Comparison of ENCODE assay signal across 20 cellular contexts in genomic region chr9:129850821-129851540, GRCh38. TPM values are rescaled to one million over a fixed set of nuclear protein-coding genes. Genes with fewer than 3 reads are reported as not detected.
DNase-seq lines count a peak whose midpoint lies in the region; ATAC-seq and TF ChIP-seq lines count a peak whose summit lies in the region.
"Had no signal": no experiment of that assay in that cellular context is flagged by ENCODE, and none has a peak within 500 bp of the region (broad histone marks: within the 10 kb centered on the region; RNA-seq: fewer than 3 reads in every experiment).

No MANE protein-coding gene starts in this region.

- peaks cover 0 to 40% of the 10 kb centered on the region in 2 donors for H3K36me3 ChIP-seq in adrenal gland (replicated peaks in 1 of 2)
- peaks cover 14% of the 10 kb centered on the region for H3K36me3 ChIP-seq in thoracic aorta
- H3K36me3 ChIP-seq: neural progenitor cell had no signal

- H3K27me3 Mint-ChIP-seq in glutamatergic neuron (ENCODE audit: unreplicated experiment), result peaks cover 8% of the 10 kb centered on the region

- TF ChIP-seq POLR2A in adrenal gland (IDR thresholded peaks at IDR 0.05), result no peak

- H3K9me3 ChIP-seq in adrenal gland (replicated peaks in 1 of 3) (no peaks in the 10 kb centered on the region), thoracic aorta (no peaks in the 10 kb centered on the region)
- H3K9me3 ChIP-seq: breast epithelium had no signal

- ATAC-seq in thoracic aorta (ENCODE audit: insufficient number of reproducible peaks, low FRiP score, low read depth) (peak; percentile 77), GM19395 (IDR thresholded peaks at IDR 0.05; ENCODE audit: unreplicated experiment) (no peak)
- ATAC-seq: GM23338, left ventricle myocardium superior had no signal

- TF ChIP-seq CTCF in adrenal gland (IDR thresholded peaks at IDR 0.05), result no peak
- TF ChIP-seq CTCF in glutamatergic neuron (IDR thresholded peaks at IDR 0.05; ENCODE audit: partially characterized antibody, unreplicated experiment), result no peak
- no peak for TF ChIP-seq CTCF in thoracic aorta (IDR thresholded peaks at IDR 0.05)

- peak overlapping the region; percentile 98 for H3K27ac Mint-ChIP-seq in glutamatergic neuron (ENCODE audit: unreplicated experiment)
- H3K27ac Mint-ChIP-seq: GM23338, neural progenitor cell had no signal

- H3K4me3 ChIP-seq in adrenal gland, result no peak overlapping the region
- H3K4me3 ChIP-seq in thoracic aorta, result no peak overlapping the region
- H3K4me3 ChIP-seq: breast epithelium, GM23338, neural progenitor cell had no signal

- H3K27ac ChIP-seq in adrenal gland (peak overlapping the region in 3 of 5 donors; percentile 28 to 70 (median 54)), thoracic aorta (peak overlapping the region; percentile 90 to 93)
- H3K27ac ChIP-seq: breast epithelium, epithelial cell of prostate, neural progenitor cell had no signal

- H3K4me1 Mint-ChIP-seq in glutamatergic neuron (ENCODE audit: low read depth, unreplicated experiment), result peaks cover 34% of the 10 kb centered on the region
- H3K4me1 Mint-ChIP-seq: GM23338, neural progenitor cell had no signal

- peak overlapping the region; percentile 79 for H3K4me3 Mint-ChIP-seq in glutamatergic neuron (ENCODE audit: unreplicated experiment)
- H3K4me3 Mint-ChIP-seq: GM23338, neural progenitor cell had no signal

- DNase-seq in DMS79 treated with DMSO at 0.1 percent for 48 hours (lab: John Stamatoyannopoulos, UW) (peak; percentile 43), adrenal gland (peak in 2 of 7 donors; percentile 46 to 50), glutamatergic neuron (no peak), thoracic aorta (ENCODE audit: low spot score) (no peak), NCI-H1694 (lab: John Stamatoyannopoulos, UW) (no peak), AG08396 (ENCODE audit: low spot score) (no peak)
- DNase-seq in stimulated activated CD8-positive, alpha-beta memory T cell treated with anti-CD3 and anti-CD28 coated beads, Interleukin-4, amount 100 ng/mL, for 48 hours, result no peak
- DNase-seq: activated naive CD4-positive, alpha-beta T cell treated with anti-CD3 and anti-CD28 coated beads, Interleukin-2, amount 50 U/mL, for 16 hours; COR-L47; EL; left ventricle myocardium superior; NCI-H1105; NCI-H510A treated with DMSO at 0.1 percent for 48 hours; SHP77 treated with DMSO at 0.1 percent for 48 hours; stimulated activated CD4-positive, alpha-beta T cell treated with anti-CD3 and anti-CD28 coated beads, Interleukin-12 subunit alpha, Interleukin-12 subunit beta, amount 100 ng/mL, for 4 hours had no signal

- intact Hi-C loops in adrenal gland (cut with DNase I), result no loop called here

- peaks cover 12 to 31% of the 10 kb centered on the region in 2 donors for H3K4me1 ChIP-seq in adrenal gland (replicated peaks in 1 of 2)
- peaks cover 32 to 62% of the 10 kb centered on the region in 2 donors for H3K4me1 ChIP-seq in thoracic aorta (ENCODE audit: control insufficient read depth in 1 of 2, low read depth in 2 of 2)
- H3K4me1 ChIP-seq: breast epithelium, neural progenitor cell had no signal

- H3K27me3 ChIP-seq in adrenal gland (no peaks in the 10 kb centered on the region), thoracic aorta (replicated peaks; ENCODE audit: insufficient read depth) (no peaks in the 10 kb centered on the region)
- H3K27me3 ChIP-seq: breast epithelium, neural progenitor cell had no signal

- peaks cover 16% of the 10 kb centered on the region for H3K9me3 Mint-ChIP-seq in glutamatergic neuron (ENCODE audit: unreplicated experiment)
- H3K9me3 Mint-ChIP-seq: GM23338, neural progenitor cell had no signal

- peaks cover 7% of the 10 kb centered on the region for H3K36me3 Mint-ChIP-seq in glutamatergic neuron (ENCODE audit: unreplicated experiment)

- 66 to 81% (median 78%) methylated on average over 6 of the region's 6 CpGs for WGBS in adrenal gland, 4 donors

RNA-seq across cellular contexts. Expression of gene USP20, which starts 15.7 kb away (rescaled TPM):
- total RNA-seq in adrenal gland, result 10 to 100 TPM; 17.7 to 50.1 (median 34.5) TPM
- 10 to 100 TPM; 14.0 to 73.4 (median 69.5) TPM for polyA plus RNA-seq in adrenal gland
- total RNA-seq in glutamatergic neuron (ENCODE audit: unreplicated experiment), result 93.5 TPM
- total RNA-seq in thoracic aorta, result 10 to 100 TPM; 47.8 to 51.2 TPM

RNA-seq across cellular contexts. Expression of gene C9orf78, which starts 15.9 kb away (rescaled TPM):
- 10 to 100 TPM; 36.2 to 89.5 (median 41.5) TPM for total RNA-seq in adrenal gland
- 100 to 1,000 TPM in 1 of 3 donors, 10 to 100 TPM in 2; 35.6 to 116 (median 50.8) TPM for polyA plus RNA-seq in adrenal gland
- 46.1 TPM for total RNA-seq in glutamatergic neuron (ENCODE audit: unreplicated experiment)
- total RNA-seq in thoracic aorta, result 100 to 1,000 TPM in 1 of 2 donors, 10 to 100 TPM in 1; 47.8 to 140 TPM

RNA-seq across cellular contexts. Expression of gene TOR1A, which starts 27.0 kb away (rescaled TPM):
- total RNA-seq in adrenal gland (10 to 100 TPM; 23.7 to 61.4 (median 39.8) TPM), glutamatergic neuron (ENCODE audit: unreplicated experiment) (42.3 TPM), thoracic aorta (10 to 100 TPM; 36.1 to 39.3 TPM)
- 10 to 100 TPM; 19.7 to 51.1 (median 25.5) TPM for polyA plus RNA-seq in adrenal gland

RNA-seq across cellular contexts. Expression of gene TOR1B, which starts 48.0 kb away (rescaled TPM):
- total RNA-seq in adrenal gland, result 10 to 100 TPM; 19.5 to 36.3 (median 28.6) TPM
- polyA plus RNA-seq in adrenal gland, result 10 to 100 TPM in 1 of 3 donors, 1 to 10 TPM in 2; 9.8 to 23.7 (median 10.0) TPM
- 33.5 TPM for total RNA-seq in glutamatergic neuron (ENCODE audit: unreplicated experiment)
- 10 to 100 TPM; 28.4 to 33.4 TPM for total RNA-seq in thoracic aorta
